Comparison of ENCODE assay signal across 2 cellular contexts in the genomic region with DNA sequence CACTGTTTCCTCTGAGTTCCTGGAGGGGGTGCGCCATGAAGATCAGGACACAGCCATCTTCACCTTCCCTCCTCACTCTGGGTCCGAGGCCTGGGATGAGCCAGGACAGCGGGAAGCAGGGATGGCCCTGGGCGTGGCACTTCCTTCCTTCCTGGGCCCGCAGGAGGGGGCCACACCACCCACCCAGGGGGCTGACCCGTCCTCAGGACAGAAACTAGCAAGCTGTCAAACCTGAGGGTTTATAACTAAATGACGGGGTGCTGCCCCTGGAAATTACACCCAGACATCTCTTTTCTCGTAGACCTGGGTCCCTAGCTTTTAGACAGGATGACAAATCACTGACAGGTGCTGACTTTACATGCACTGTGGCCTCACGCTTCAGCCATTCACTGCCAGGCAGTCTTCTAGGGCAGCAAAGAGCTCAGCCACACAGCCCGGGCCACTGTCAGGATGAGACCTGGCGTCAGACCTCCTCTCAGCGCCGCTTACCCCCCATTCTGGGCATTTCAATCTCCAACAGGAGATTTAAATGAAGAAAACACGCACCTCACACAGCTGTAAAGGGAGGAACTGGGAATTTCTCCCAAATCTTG.
TF ChIP-seq lines count a peak whose summit lies in the region.

No MANE protein-coding gene starts in this region.

TF ChIP-seq in GM12891, 5 proteins besides CTCF, POLR2A, EP300 and RAD21 (continued from another document):
- TF ChIP-seq PAX5 (IDR thresholded peaks at IDR 0.05; ENCODE audit: insufficient read depth, low read length, severe bottlenecking) (no peak), POLR2AphosphoS5 (IDR thresholded peaks at IDR 0.05; ENCODE audit: low read depth, low read length) (no peak)

TF ChIP-seq in SK-N-SH, 30 proteins besides CTCF, POLR2A, EP300 and RAD21:
- TF ChIP-seq, protein P1, sequence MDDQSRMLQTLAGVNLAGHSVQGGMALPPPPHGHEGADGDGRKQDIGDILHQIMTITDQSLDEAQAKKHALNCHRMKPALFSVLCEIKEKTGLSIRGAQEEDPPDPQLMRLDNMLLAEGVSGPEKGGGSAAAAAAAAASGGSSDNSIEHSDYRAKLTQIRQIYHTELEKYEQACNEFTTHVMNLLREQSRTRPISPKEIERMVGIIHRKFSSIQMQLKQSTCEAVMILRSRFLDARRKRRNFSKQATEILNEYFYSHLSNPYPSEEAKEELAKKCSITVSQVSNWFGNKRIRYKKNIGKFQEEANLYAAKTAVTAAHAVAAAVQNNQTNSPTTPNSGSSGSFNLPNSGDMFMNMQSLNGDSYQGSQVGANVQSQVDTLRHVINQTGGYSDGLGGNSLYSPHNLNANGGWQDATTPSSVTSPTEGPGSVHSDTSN (IDR thresholded peaks at IDR 0.05) = no peak
- no peak for TF ChIP-seq TEAD4 (IDR thresholded peaks at IDR 0.05; ENCODE audit: borderline replicate concordance, insufficient read depth)
